ENCODE assay signal across 1 cellular context in the genomic region with DNA sequence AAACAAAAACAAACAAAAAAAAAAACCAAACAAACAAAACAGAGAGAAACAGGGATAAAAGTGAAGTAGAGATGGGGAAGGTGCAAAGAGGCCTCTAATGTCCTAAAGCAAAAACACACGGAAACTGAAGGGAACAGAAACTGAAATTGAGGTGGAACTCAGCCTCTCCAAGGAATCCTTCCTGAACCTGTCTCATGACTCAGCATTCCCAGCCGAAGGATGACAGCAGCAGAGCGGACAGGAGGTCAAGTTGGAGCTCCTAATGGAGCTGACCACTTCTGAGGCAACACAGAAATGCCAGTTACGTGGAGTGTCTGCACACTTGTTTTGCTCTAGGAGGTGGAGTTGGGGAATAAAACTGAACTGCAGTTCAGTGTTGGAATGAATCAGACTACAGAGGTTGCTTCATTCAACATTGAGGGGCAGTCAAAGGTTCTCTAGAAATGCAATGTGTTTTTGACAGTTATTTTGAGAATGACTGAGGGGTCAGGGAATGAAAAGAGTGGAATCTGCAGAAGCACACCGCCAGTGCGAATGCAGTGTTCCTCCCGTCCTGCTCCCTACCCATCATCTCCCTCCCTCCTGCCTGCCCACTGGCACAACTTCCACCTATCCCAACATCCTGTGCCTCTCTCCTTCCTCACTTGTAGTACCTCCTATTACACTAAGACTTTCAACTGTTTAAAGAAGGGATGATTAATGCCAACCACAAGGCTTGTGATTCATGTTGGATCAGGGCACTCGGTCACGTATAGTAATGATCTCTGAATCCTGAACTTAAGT.
TF ChIP-seq lines count a peak whose summit lies in the region.

No MANE protein-coding gene starts in this region.

TF ChIP-seq in GM23338, 12 proteins besides CTCF, POLR2A, EP300 and RAD21 (continued from another document):
- TF ChIP-seq, protein P1, sequence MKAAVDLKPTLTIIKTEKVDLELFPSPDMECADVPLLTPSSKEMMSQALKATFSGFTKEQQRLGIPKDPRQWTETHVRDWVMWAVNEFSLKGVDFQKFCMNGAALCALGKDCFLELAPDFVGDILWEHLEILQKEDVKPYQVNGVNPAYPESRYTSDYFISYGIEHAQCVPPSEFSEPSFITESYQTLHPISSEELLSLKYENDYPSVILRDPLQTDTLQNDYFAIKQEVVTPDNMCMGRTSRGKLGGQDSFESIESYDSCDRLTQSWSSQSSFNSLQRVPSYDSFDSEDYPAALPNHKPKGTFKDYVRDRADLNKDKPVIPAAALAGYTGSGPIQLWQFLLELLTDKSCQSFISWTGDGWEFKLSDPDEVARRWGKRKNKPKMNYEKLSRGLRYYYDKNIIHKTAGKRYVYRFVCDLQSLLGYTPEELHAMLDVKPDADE (IDR thresholded peaks at IDR 0.05): no peak
